ENCODE assay signal across 12 cellular contexts in the genomic region with DNA sequence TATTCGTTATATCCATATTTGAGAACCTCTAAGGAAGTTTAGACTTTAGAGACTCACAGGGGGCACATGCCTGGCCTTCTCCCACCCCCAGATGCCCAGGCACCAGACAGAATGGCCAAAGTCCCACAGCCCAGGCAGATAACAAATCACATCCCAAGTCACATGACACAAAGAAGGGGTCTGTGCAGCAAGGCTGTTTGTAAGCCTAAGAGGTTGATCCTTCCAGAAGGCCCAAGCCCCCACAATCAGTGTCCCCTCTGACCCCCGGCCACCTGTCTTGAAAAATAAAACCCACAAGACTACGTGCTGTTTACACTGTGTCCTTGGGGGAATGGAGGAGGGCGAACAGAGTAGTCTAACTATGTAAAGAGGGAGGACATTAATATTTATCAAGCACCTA. TPM values are rescaled to one million over a fixed set of nuclear protein-coding genes. Genes with fewer than 3 reads are reported as not detected.
A peak's percentile ranks its signal among the peaks of the same experiment; 100 is the strongest.
DNase-seq lines count a peak whose midpoint lies in the region; ATAC-seq and TF ChIP-seq lines count a peak whose summit lies in the region.
"Had no signal": no experiment of that assay in that cellular context is flagged by ENCODE, and none has a peak within 500 bp of the region (broad histone marks: within the 10 kb centered on the region; RNA-seq: fewer than 3 reads in every experiment).

No MANE protein-coding gene starts in this region.

- no peaks in the 10 kb centered on the region for H3K27me3 ChIP-seq in CD4-positive, alpha-beta memory T cell (ENCODE audit: insufficient read depth, low read length)
- no peaks in the 10 kb centered on the region for H3K27me3 ChIP-seq in gastrocnemius medialis

- no peak overlapping the region for H2AFZ ChIP-seq in OCI-LY7 (ENCODE audit: low read length)

- no peak for DNase-seq in CD4-positive, alpha-beta memory T cell
- DNase-seq in OCI-LY7 (ENCODE audit: low spot score) (no peak), fibroblast of the aortic adventitia (ENCODE audit: low read depth) (no peak), gastrocnemius medialis (no peak), GM10248 (ENCODE audit: extremely low spot score) (no peak), OCI-M1 (lab: John Stamatoyannopoulos, UW) (no peak), NCI-H526 treated with DMSO at 0.1 percent for 48 hours (lab: John Stamatoyannopoulos, UW) (no peak)
- DNase-seq: activated CD4-positive, CD25-positive, alpha-beta regulatory T cell; activated naive CD8-positive, alpha-beta T cell treated with anti-CD3 and anti-CD28 coated beads, Interleukin-2, amount 10 ng/mL, durations not matched to agents 7 days and 5 days; Kasumi-1; retina had no signal

- POLR2A ChIA-PET in CD4-positive, alpha-beta memory T cell (lab: Charles Lee; ENCODE audit: partially characterized antibody), result no interaction called here
- POLR2A ChIA-PET in OCI-LY7 (lab: Charles Lee), result interaction anchor here (1.4 to 9.6 kb wide), 2 partner anchors 9 to 55 kb away, joined by 8 to 153 read pairs; no protein-coding TSS in a partner anchor
- POLR2A ChIA-PET in GM10248 (lab: Yijun Ruan, JAX), result no interaction called here

- peaks cover 94% of the 10 kb centered on the region for H3K79me2 ChIP-seq in OCI-LY7 (ENCODE audit: insufficient read depth, low read depth, low read length)

- CTCF ChIA-PET in CD4-positive, alpha-beta memory T cell (lab: Charles Lee; ENCODE audit: partially characterized antibody), result interaction anchor here (1.0 to 3.7 kb wide), 6 partner anchors 9 to 85 kb away, joined by 3 to 37 read pairs (median 7); partner anchors contain the start of gene AVIL
- CTCF ChIA-PET in OCI-LY7 (lab: Charles Lee; ENCODE audit: unreplicated experiment), result no interaction called here
- CTCF ChIA-PET in GM10248 (lab: Yijun Ruan, JAX), result interaction anchor here (1.6 to 12.3 kb wide), 3 partner anchors 8 to 59 kb away, joined by 3 to 279 read pairs (median 30); no protein-coding TSS in a partner anchor

- no peaks in the 10 kb centered on the region for H3K9me3 Mint-ChIP-seq in CD4-positive, alpha-beta memory T cell
- H3K9me3 Mint-ChIP-seq: activated naive CD8-positive, alpha-beta T cell treated with anti-CD3 and anti-CD28 coated beads, Interleukin-2, amount 10 ng/mL, durations not matched to agents 7 days and 5 days had no signal

- peak overlapping the region; percentile 89 for H3K4me2 ChIP-seq in OCI-LY7 (ENCODE audit: low read length)

- H3K27me3 Mint-ChIP-seq in CD4-positive, alpha-beta memory T cell, result no peaks in the 10 kb centered on the region
- H3K27me3 Mint-ChIP-seq: activated naive CD8-positive, alpha-beta T cell treated with anti-CD3 and anti-CD28 coated beads, Interleukin-2, amount 10 ng/mL, durations not matched to agents 7 days and 5 days had no signal

- intact Hi-C loops in CD4-positive, alpha-beta memory T cell (cut with micrococcal nuclease), result no loop called here
- intact Hi-C loops in OCI-LY7 (cut with micrococcal nuclease; ENCODE audit: unreplicated experiment) (no loop called here), gastrocnemius medialis (cut with DNase I; ENCODE audit: low total_unique reads) (no loop called here)

- in situ Hi-C loops in gastrocnemius medialis (cut with MboI; ENCODE audit: low sequenced_read_pairs in 4 of 4), result no loop called here

- H3K27ac Mint-ChIP-seq in CD4-positive, alpha-beta memory T cell, result peak overlapping the region; percentile 83 to 95 (median 89)
- H3K27ac Mint-ChIP-seq: activated naive CD8-positive, alpha-beta T cell treated with anti-CD3 and anti-CD28 coated beads, Interleukin-2, amount 10 ng/mL, durations not matched to agents 7 days and 5 days had no signal

- no peak for TF ChIP-seq POLR2A in gastrocnemius medialis (IDR thresholded peaks at IDR 0.05)

- H3K9me3 ChIP-seq in CD4-positive, alpha-beta memory T cell (ENCODE audit: control insufficient read depth in 1 of 2, low read length in 2 of 2), result no peaks in the 10 kb centered on the region
- H3K9me3 ChIP-seq in OCI-LY7 (ENCODE audit: low read length) (no peaks in the 10 kb centered on the region), gastrocnemius medialis (no peaks in the 10 kb centered on the region)

- peaks cover 5 to 13% of the 10 kb centered on the region in 2 donors for H3K36me3 Mint-ChIP-seq in CD4-positive, alpha-beta memory T cell

- H3K36me3 ChIP-seq in CD4-positive, alpha-beta memory T cell (ENCODE audit: insufficient read depth, low read length), result no peaks in the 10 kb centered on the region
- H3K36me3 ChIP-seq in OCI-LY7 (ENCODE audit: insufficient read depth, low read length) (no peaks in the 10 kb centered on the region), gastrocnemius medialis (no peaks in the 10 kb centered on the region)

- no TSS peak for BruUV-seq in OCI-LY7 (replicated peaks; lab: Mats Ljungman, UMichigan)

- H3K4me1 Mint-ChIP-seq in CD4-positive, alpha-beta memory T cell, result peaks cover 71 to 82% (median 76%) of the 10 kb centered on the region in 4 donors

- TF ChIP-seq CTCF in OCI-LY7 (conservative IDR thresholded peaks at IDR 0.05; ENCODE audit: low read length) (no peak), fibroblast of the aortic adventitia (IDR thresholded peaks at IDR 0.05; ENCODE audit: insufficient read depth, low read length) (no peak), gastrocnemius medialis (IDR thresholded peaks at IDR 0.05 in 4 of 5, conservative IDR thresholded peaks at IDR 0.05 in 1 of 5) (no peak), GM10248 (IDR thresholded peaks at IDR 0.05; ENCODE audit: control extremely low read depth, extremely low read depth, low read depth, missing control alignments) (no peak)

- H4K20me1 ChIP-seq in OCI-LY7 (ENCODE audit: insufficient read depth, low read length), result peaks cover 38% of the 10 kb centered on the region

- peak overlapping the region; percentile 74 for H3K27ac ChIP-seq in CD4-positive, alpha-beta memory T cell (ENCODE audit: low read depth, low read length)
- H3K27ac ChIP-seq in OCI-LY7 (ENCODE audit: low read depth, low read length, poor library complexity, severe bottlenecking) (no peak overlapping the region), gastrocnemius medialis (peak overlapping the region; percentile 93 to 99 (median 98))

- no peak for ATAC-seq in gastrocnemius medialis
- ATAC-seq: Right ventricle myocardium inferior had no signal

- H3K4me1 ChIP-seq in CD4-positive, alpha-beta memory T cell (ENCODE audit: insufficient read depth, low read length), result peaks cover 82% of the 10 kb centered on the region
- H3K4me1 ChIP-seq in OCI-LY7 (ENCODE audit: insufficient read depth, low read length, poor library complexity, severe bottlenecking), result peaks cover 84% of the 10 kb centered on the region
- peaks cover 80 to 82% of the 10 kb centered on the region in 2 donors for H3K4me1 ChIP-seq in gastrocnemius medialis

- H3K9me2 ChIP-seq in OCI-LY7 (ENCODE audit: insufficient read depth, low read length), result no peaks in the 10 kb centered on the region

- no peak overlapping the region for H3K4me3 ChIP-seq in CD4-positive, alpha-beta memory T cell (ENCODE audit: low read length in 2 of 2)
- H3K4me3 ChIP-seq in OCI-LY7 (ENCODE audit: low read depth, low read length, poor library complexity, severe bottlenecking), result no peak overlapping the region
- peak overlapping the region; percentile 40 for H3K4me3 ChIP-seq in fibroblast of the aortic adventitia (ENCODE audit: low read depth, low read length)
- H3K4me3 ChIP-seq in gastrocnemius medialis, result peak overlapping the region; percentile 8 to 98 (median 52)

- H3K4me3 Mint-ChIP-seq in CD4-positive, alpha-beta memory T cell, result peak overlapping the region in 7 of 8 donors; percentile 51 to 97 (median 94)
- H3K4me3 Mint-ChIP-seq: activated naive CD8-positive, alpha-beta T cell treated with anti-CD3 and anti-CD28 coated beads, Interleukin-2, amount 10 ng/mL, durations not matched to agents 7 days and 5 days had no signal

RNA-seq across cellular contexts. Expression of gene CTDSP2, which starts 5.1 kb away (rescaled TPM):
- total RNA-seq in CD4-positive, alpha-beta memory T cell, result 100 to 1,000 TPM; 274 to 285 TPM
- 10 to 100 TPM; 57.7 to 74.8 TPM for polyA plus RNA-seq in CD4-positive, alpha-beta memory T cell
- total RNA-seq in OCI-LY7 (2014; rRNA removed; shearing (Covaris generic)), result 38.8 and 44.2 TPM in 2 replicates
- 118 and 145 TPM in 2 replicates for total RNA-seq in OCI-LY7 (2022)
- total RNA-seq in fibroblast of the aortic adventitia (ENCODE audit: low replicate concordance), result 90.7 and 128 TPM in 2 replicates
- 100 to 1,000 TPM in 1 of 4 donors, 10 to 100 TPM in 3; 66.0 to 116 (median 83.4) TPM for total RNA-seq in gastrocnemius medialis

RNA-seq across cellular contexts. Expression of gene AVIL, which starts 22.9 kb away (rescaled TPM):
- 10 to 100 TPM; 14.6 to 15.9 TPM for total RNA-seq in CD4-positive, alpha-beta memory T cell
- under 1 TPM in 1 of 2 donors, not detected in 1; 0.68 TPM for polyA plus RNA-seq in CD4-positive, alpha-beta memory T cell
- 0.23 and 1.2 TPM in 2 replicates for total RNA-seq in OCI-LY7 (2014; rRNA removed; shearing (Covaris generic))
- total RNA-seq in OCI-LY7 (2022) (1.6 and 2.6 TPM in 2 replicates), fibroblast of the aortic adventitia (ENCODE audit: low replicate concordance) (2.5 and 3.5 TPM in 2 replicates), gastrocnemius medialis (10 to 100 TPM in 1 of 4 donors, 1 to 10 TPM in 2, under 1 TPM in 1; 0.78 to 22.7 (median 4.3) TPM)

RNA-seq across cellular contexts. Expression of gene TSFM, which starts 58.9 kb away (rescaled TPM):
- 10 to 100 TPM; 18.9 to 22.2 TPM for total RNA-seq in CD4-positive, alpha-beta memory T cell
- polyA plus RNA-seq in CD4-positive, alpha-beta memory T cell, result 10 to 100 TPM; 23.2 to 32.5 TPM
- total RNA-seq in OCI-LY7 (2014; rRNA removed; shearing (Covaris generic)), result 35.2 and 49.8 TPM in 2 replicates
- total RNA-seq in OCI-LY7 (2022) (38.5 and 49.8 TPM in 2 replicates), fibroblast of the aortic adventitia (ENCODE audit: low replicate concordance) (16.2 and 19.9 TPM in 2 replicates), gastrocnemius medialis (10 to 100 TPM; 37.6 to 47.5 (median 40.1) TPM)

Comparison
In these comparisons a context has a peak if more than half of its experiments do, and no peak if none do; other contexts are left out.
1. H3K4me3 ChIP-seq: peak in fibroblast of the aortic adventitia (single experiment) and gastrocnemius medialis (4 of 4); none in CD4-positive, alpha-beta memory T cell (0 of 2) and OCI-LY7 (single experiment).